Comparison of ENCODE assay signal across 8 cellular contexts in genomic region chr5:24633705-24634325, GRCh38. TPM values are rescaled to one million over a fixed set of nuclear protein-coding genes. Genes with fewer than 3 reads are reported as not detected.
A peak's percentile ranks its signal among the peaks of the same experiment; 100 is the strongest.
DNase-seq lines count a peak whose midpoint lies in the region; ATAC-seq and TF ChIP-seq lines count a peak whose summit lies in the region.

No MANE protein-coding gene starts in this region.

- no peaks in the 10 kb centered on the region for H3K9me3 Mint-ChIP-seq in osteocyte (ENCODE audit: unreplicated experiment)

- TF ChIP-seq CTCF in osteocyte (IDR thresholded peaks at IDR 0.05): peak; percentile 69

- H3K4me1 Mint-ChIP-seq in osteocyte (ENCODE audit: unreplicated experiment): no peaks in the 10 kb centered on the region

- H3K36me3 Mint-ChIP-seq in osteocyte (ENCODE audit: unreplicated experiment): no peaks in the 10 kb centered on the region

- peaks cover 8% of the 10 kb centered on the region for H3K27me3 Mint-ChIP-seq in osteocyte (ENCODE audit: unreplicated experiment)

- no peak overlapping the region for H3K4me3 Mint-ChIP-seq in osteocyte (ENCODE audit: unreplicated experiment)

- peak; percentile 33 to 83 (median 55) for DNase-seq in NCI-H1417 (lab: John Stamatoyannopoulos, UW)
- DNase-seq in NCI-H1417 treated with DMSO at 0.1 percent for 48 hours (lab: John Stamatoyannopoulos, UW): no peak
- DNase-seq in NCI-H82 treated with DMSO at 0.1 percent for 48 hours (lab: John Stamatoyannopoulos, UW; ENCODE audit: unreplicated experiment): peak; percentile 34
- DNase-seq in dermis microvascular lymphatic vessel endothelial cell (ENCODE audit: low read depth in 2 of 2): peak; percentile 6 to 29
- no peak for DNase-seq in osteocyte (ENCODE audit: extremely low spot score, unreplicated experiment)

- ATAC-seq in HG03520 (IDR thresholded peaks at IDR 0.05; ENCODE audit: unreplicated experiment) (peak; percentile 60), GM18498 (IDR thresholded peaks at IDR 0.05; ENCODE audit: unreplicated experiment) (no peak), GM21737 (IDR thresholded peaks at IDR 0.05; ENCODE audit: unreplicated experiment) (no peak)

- H3K27ac Mint-ChIP-seq in osteocyte (ENCODE audit: unreplicated experiment): no peak overlapping the region

RNA-seq across cellular contexts. Expression of gene CDH10, which starts 11.0 kb away (rescaled TPM):
- total RNA-seq in dermis microvascular lymphatic vessel endothelial cell: under 0.01 TPM in 1 of 2 replicates, not detected in the other
- total RNA-seq in osteocyte: not detected in 2 replicates

Comparison
In these comparisons a context has a peak if more than half of its experiments do, and no peak if none do; other contexts are left out.
1. DNase-seq: peak in NCI-H1417 (3 of 3), NCI-H82 treated with DMSO at 0.1 percent for 48 hours (single experiment) and dermis microvascular lymphatic vessel endothelial cell (2 of 2); none in NCI-H1417 treated with DMSO at 0.1 percent for 48 hours (single experiment) and osteocyte (single experiment).